In genomic region chr1:11858968-11859871, GRCh38 we compare ENCODE assay signal across 9 cellular contexts. TPM values are rescaled to one million over a fixed set of nuclear protein-coding genes. Genes with fewer than 3 reads are reported as not detected.
DNase-seq lines count a peak whose midpoint lies in the region; ATAC-seq and TF ChIP-seq lines count a peak whose summit lies in the region.
"Had no signal": no experiment of that assay in that cellular context is flagged by ENCODE, and none has a peak within 500 bp of the region (broad histone marks: within the 10 kb centered on the region; RNA-seq: fewer than 3 reads in every experiment).

No MANE protein-coding gene starts in this region.

- H3K9me3 ChIP-seq in A673 (ENCODE audit: low read depth, low read length, poor library complexity, severe bottlenecking) (no peaks in the 10 kb centered on the region), HEK293 (ENCODE audit: control insufficient read depth, insufficient read depth, low read depth, low read length) (no peaks in the 10 kb centered on the region)

- no peak overlapping the region for H3K27ac ChIP-seq in A673 (ENCODE audit: low read depth, low read length, poor library complexity, severe bottlenecking)
- H3K27ac ChIP-seq in HEK293 (ENCODE audit: extremely low read depth, low read depth, low read length) = no peak overlapping the region

- no peak for ATAC-seq in HG03520 (IDR thresholded peaks at IDR 0.05; ENCODE audit: unreplicated experiment)

- H3K36me3 ChIP-seq in A673 (ENCODE audit: insufficient read depth, low read length, poor library complexity, severe bottlenecking) (no peaks in the 10 kb centered on the region), HEK293 (ENCODE audit: control insufficient read depth in 2 of 2, insufficient read depth in 1 of 2, low read length in 2 of 2) (no peaks in the 10 kb centered on the region), kidney epithelial cell (ENCODE audit: control insufficient read depth, insufficient read depth, low read length) (no peaks in the 10 kb centered on the region)

- TF ChIP-seq CTCF in A673 (conservative IDR thresholded peaks at IDR 0.05; ENCODE audit: low read depth, low read length) (peak; percentile 27), HEK293 (tag by site-specific recombination; IDR thresholded peaks at IDR 0.05) (peak; percentile 80), kidney epithelial cell (IDR thresholded peaks at IDR 0.05; ENCODE audit: insufficient read depth, low read length, poor library complexity, severe bottlenecking) (peak; percentile 18)

- intact Hi-C loops in A673 (cut with micrococcal nuclease; ENCODE audit: unreplicated experiment) = loop anchor here (5.0 kb wide), 1 partner anchor 33 kb away; no protein-coding TSS in a partner anchor

- H3K27me3 ChIP-seq in A673 (replicated peaks; ENCODE audit: insufficient read depth, low read depth, low read length, poor library complexity) (peaks cover 74% of the 10 kb centered on the region), kidney epithelial cell (ENCODE audit: control insufficient read depth, insufficient read depth, low read length) (peaks cover 38% of the 10 kb centered on the region)

- CTCF ChIA-PET in A673 (lab: Charles Lee) = no interaction called here
- CTCF ChIA-PET in HEK293 (lab: Yijun Ruan, JAX) = interaction anchor here (0.6 to 1.7 kb wide), 5 partner anchors 24 to 181 kb away, joined by 3 to 9 read pairs (median 4); no protein-coding TSS in a partner anchor

- peak; percentile 75 for DNase-seq in A673 (ENCODE audit: low spot score)
- peak; percentile 42 for DNase-seq in T1000 (lab: John Stamatoyannopoulos, UW)
- DNase-seq in astrocyte of the hippocampus (ENCODE audit: low read depth, low spot score) = peak; percentile 89
- peak; percentile 28 for DNase-seq in kidney epithelial cell (ENCODE audit: low read depth)
- peak; percentile 34 to 51 (median 50) for DNase-seq in stimulated activated CD4-positive, alpha-beta T cell treated with anti-CD3 and anti-CD28 coated beads, TNF-alpha, amount 100 ng/mL, for 48 hours (ENCODE audit: low read depth in 3 of 3)
- DNase-seq in NCI-H2081 (lab: John Stamatoyannopoulos, UW) = no peak

- H3K4me1 ChIP-seq in A673 (ENCODE audit: insufficient read depth, low read length, poor library complexity, severe bottlenecking) (no peaks in the 10 kb centered on the region), HEK293 (ENCODE audit: control insufficient read depth, insufficient read depth, low read length) (no peaks in the 10 kb centered on the region)

- H3K4me3 ChIP-seq in A673 (ENCODE audit: low read depth, low read length, poor library complexity, severe bottlenecking) (no peak overlapping the region), HEK293 (ENCODE audit: low read depth, low read length) (peak overlapping the region; percentile 32), kidney epithelial cell (ENCODE audit: low read depth, low read length) (no peak overlapping the region)

- POLR2A ChIA-PET in A673 (lab: Charles Lee; ENCODE audit: low non-redundant PET) = no interaction called here
- POLR2A ChIA-PET in HEK293 (lab: Yijun Ruan, JAX) = interaction anchor here (0.5 to 1.8 kb wide), 3 partner anchors 27 to 215 kb away, joined by 3 to 9 read pairs (median 4); no protein-coding TSS in a partner anchor

- no TSS peak for BruUV-seq in A673 (replicated peaks; lab: Mats Ljungman, UMichigan)

TF ChIP-seq in HEK293, 187 proteins besides CTCF, POLR2A, EP300 and RAD21 (continues in another document):
- TF ChIP-seq, protein P1, sequence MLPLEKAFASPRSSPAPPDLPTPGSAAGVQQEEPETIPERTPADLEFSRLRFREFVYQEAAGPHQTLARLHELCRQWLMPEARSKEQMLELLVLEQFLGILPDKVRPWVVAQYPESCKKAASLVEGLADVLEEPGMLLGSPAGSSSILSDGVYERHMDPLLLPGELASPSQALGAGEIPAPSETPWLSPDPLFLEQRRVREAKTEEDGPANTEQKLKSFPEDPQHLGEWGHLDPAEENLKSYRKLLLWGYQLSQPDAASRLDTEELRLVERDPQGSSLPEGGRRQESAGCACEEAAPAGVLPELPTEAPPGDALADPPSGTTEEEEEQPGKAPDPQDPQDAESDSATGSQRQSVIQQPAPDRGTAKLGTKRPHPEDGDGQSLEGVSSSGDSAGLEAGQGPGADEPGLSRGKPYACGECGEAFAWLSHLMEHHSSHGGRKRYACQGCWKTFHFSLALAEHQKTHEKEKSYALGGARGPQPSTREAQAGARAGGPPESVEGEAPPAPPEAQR (tag by site-specific recombination; IDR thresholded peaks at IDR 0.05) = no peak
- no peak for TF ChIP-seq ZSCAN16 (tag by site-specific recombination; IDR thresholded peaks at IDR 0.05)
- TF ChIP-seq YY2 (tag by site-specific recombination; IDR thresholded peaks at IDR 0.05) = no peak
- peak; percentile 57; the same call in 1 of the 2 replicates for TF ChIP-seq ZNF692 (tag by site-specific recombination; IDR thresholded peaks at IDR 0.05)
- peak; percentile 97 for TF ChIP-seq ZNF335 (tag by site-specific recombination; conservative IDR thresholded peaks at IDR 0.05)
- no peak for TF ChIP-seq TRIM28 (IDR thresholded peaks at IDR 0.05; ENCODE audit: borderline replicate concordance, low read length)
- TF ChIP-seq, protein P2, sequence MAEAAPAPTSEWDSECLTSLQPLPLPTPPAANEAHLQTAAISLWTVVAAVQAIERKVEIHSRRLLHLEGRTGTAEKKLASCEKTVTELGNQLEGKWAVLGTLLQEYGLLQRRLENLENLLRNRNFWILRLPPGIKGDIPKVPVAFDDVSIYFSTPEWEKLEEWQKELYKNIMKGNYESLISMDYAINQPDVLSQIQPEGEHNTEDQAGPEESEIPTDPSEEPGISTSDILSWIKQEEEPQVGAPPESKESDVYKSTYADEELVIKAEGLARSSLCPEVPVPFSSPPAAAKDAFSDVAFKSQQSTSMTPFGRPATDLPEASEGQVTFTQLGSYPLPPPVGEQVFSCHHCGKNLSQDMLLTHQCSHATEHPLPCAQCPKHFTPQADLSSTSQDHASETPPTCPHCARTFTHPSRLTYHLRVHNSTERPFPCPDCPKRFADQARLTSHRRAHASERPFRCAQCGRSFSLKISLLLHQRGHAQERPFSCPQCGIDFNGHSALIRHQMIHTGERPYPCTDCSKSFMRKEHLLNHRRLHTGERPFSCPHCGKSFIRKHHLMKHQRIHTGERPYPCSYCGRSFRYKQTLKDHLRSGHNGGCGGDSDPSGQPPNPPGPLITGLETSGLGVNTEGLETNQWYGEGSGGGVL (tag by site-specific recombination; IDR thresholded peaks at IDR 0.05) = peak; percentile 27
- peak; percentile 79 for TF ChIP-seq HIC1 (tag by site-specific recombination; IDR thresholded peaks at IDR 0.05)
- TF ChIP-seq ZEB2 (tag by site-specific recombination; IDR thresholded peaks at IDR 0.05) = peak; percentile 70
- TF ChIP-seq, protein P3, sequence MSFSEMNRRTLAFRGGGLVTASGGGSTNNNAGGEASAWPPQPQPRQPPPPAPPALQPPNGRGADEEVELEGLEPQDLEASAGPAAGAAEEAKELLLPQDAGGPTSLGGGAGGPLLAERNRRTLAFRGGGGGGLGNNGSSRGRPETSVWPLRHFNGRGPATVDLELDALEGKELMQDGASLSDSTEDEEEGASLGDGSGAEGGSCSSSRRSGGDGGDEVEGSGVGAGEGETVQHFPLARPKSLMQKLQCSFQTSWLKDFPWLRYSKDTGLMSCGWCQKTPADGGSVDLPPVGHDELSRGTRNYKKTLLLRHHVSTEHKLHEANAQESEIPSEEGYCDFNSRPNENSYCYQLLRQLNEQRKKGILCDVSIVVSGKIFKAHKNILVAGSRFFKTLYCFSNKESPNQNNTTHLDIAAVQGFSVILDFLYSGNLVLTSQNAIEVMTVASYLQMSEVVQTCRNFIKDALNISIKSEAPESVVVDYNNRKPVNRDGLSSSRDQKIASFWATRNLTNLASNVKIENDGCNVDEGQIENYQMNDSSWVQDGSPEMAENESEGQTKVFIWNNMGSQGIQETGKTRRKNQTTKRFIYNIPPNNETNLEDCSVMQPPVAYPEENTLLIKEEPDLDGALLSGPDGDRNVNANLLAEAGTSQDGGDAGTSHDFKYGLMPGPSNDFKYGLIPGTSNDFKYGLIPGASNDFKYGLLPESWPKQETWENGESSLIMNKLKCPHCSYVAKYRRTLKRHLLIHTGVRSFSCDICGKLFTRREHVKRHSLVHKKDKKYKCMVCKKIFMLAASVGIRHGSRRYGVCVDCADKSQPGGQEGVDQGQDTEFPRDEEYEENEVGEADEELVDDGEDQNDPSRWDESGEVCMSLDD (tag by site-specific recombination; IDR thresholded peaks at IDR 0.05) = peak; percentile 69; the same call in 1 of the 2 replicates

RNA-seq across cellular contexts. Expression of gene NPPB, which starts 0.5 kb away (rescaled TPM):
- total RNA-seq in A673 (2021) (not detected in 2 replicates), kidney epithelial cell (2.5 and 5.4 TPM in 2 replicates)
- total RNA-seq: mononuclear cell had no signal

RNA-seq across cellular contexts. Expression of gene NPPA, which starts 11.6 kb away (rescaled TPM):
- total RNA-seq in A673 (2021) = not detected in 2 replicates
- not detected in 2 replicates for total RNA-seq in kidney epithelial cell
- total RNA-seq: mononuclear cell had no signal

RNA-seq across cellular contexts. Expression of gene CLCN6, which starts 53.2 kb away (rescaled TPM):
- total RNA-seq in A673 (2021) (42.0 and 48.1 TPM in 2 replicates), kidney epithelial cell (17.6 and 17.7 TPM in 2 replicates)

RNA-seq across cellular contexts. Expression of gene MTHFR, which starts 53.5 kb away (rescaled TPM):
- 23.3 and 25.8 TPM in 2 replicates for total RNA-seq in A673 (2021)
- total RNA-seq in kidney epithelial cell = 23.1 and 26.6 TPM in 2 replicates

Comparison
In these comparisons a context has a peak if more than half of its experiments do, and no peak if none do; other contexts are left out.
1. DNase-seq: peak in A673 (single experiment), T1000 (single experiment), astrocyte of the hippocampus (single experiment), kidney epithelial cell (single experiment) and stimulated activated CD4-positive, alpha-beta T cell treated with anti-CD3 and anti-CD28 coated beads, TNF-alpha, amount 100 ng/mL, for 48 hours (3 of 3); none in NCI-H2081 (0 of 2).
2. CTCF ChIP-seq: peak in every context shown above with its lines; median percentile 80 in HEK293; 27 in A673; 18 in kidney epithelial cell.